ENCODE assay signal across 26 cellular contexts in the genomic region with DNA sequence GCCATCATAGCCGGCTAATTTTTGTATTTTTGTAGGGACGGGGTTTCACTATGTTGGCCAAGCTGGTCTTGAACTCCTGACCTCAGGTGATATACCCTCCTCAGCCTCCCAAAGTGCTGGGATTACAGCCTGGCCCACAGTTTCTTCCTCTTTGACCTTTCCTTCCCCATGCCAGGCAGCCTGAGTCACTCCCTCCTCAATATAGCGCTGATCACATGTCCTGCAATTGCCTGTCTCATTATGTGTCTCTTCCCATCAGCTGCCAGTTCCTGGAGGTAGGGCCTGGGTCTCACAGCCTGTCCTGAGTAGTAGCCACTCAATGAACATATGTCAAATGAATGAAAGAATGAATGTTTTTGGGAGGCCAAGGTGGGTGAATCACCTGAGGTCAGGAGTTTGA. TPM values are rescaled to one million over a fixed set of nuclear protein-coding genes. Genes with fewer than 3 reads are reported as not detected.
"Had no signal": no experiment of that assay in that cellular context is flagged by ENCODE, and none has a peak within 500 bp of the region (broad histone marks: within the 10 kb centered on the region; RNA-seq: fewer than 3 reads in every experiment).

No MANE protein-coding gene starts in this region.

- H3K27me3 ChIP-seq: breast epithelium, Peyer's patch, SJCRH30 had no signal

- ATAC-seq: activated CD8-positive, alpha-beta memory T cell treated with anti-CD3 and anti-CD28 coated beads, Interleukin-2, amount 10 ng/mL, durations not matched to agents 7 days and 5 days had no signal

- DNase-seq: activated CD4-positive, alpha-beta T cell treated with anti-CD3 and anti-CD28 coated beads, Interleukin-2, amount 10 ng/mL, durations not matched to agents 24 days and 14 days; activated CD4-positive, alpha-beta T cell treated with anti-CD3 and anti-CD28 coated beads, Interleukin-2, amount 50 U/mL, for 48 hours; activated CD4-positive, CD25-positive, alpha-beta regulatory T cell treated with anti-CD3 and anti-CD28 coated beads, Interleukin-2, amount 50 U/mL, for 72 hours; activated CD8-positive, alpha-beta memory T cell treated with anti-CD3 and anti-CD28 coated beads, Interleukin-2, amount 10 ng/mL, durations not matched to agents 7 days and 5 days; activated effector memory CD4-positive, alpha-beta T cell treated with Interleukin-2 at 50 U/mL for 16 hours; activated naive CD4-positive, alpha-beta T cell; activated T-cell treated with anti-CD3 and anti-CD28 coated beads, Interleukin-2, amount 50 U/mL, for 24 hours; aorta; IMR-90; Kasumi-1; KBM-7; NCI-H1105; NCI-H1436; NCI-H187 treated with DMSO at 0.1 percent for 48 hours; NCI-H2081 treated with DMSO at 0.1 percent for 48 hours; NCI-H2171 treated with DMSO at 0.1 percent for 48 hours; NCI-H226; NCI-H510A; NCI-H526 treated with DMSO at 0.1 percent for 48 hours; Peyer's patch; Right ventricle myocardium superior; SJCRH30; SK-N-SH; T-helper 1 cell had no signal

- H3K27ac ChIP-seq: breast epithelium, Peyer's patch, RWPE1, SJCRH30 had no signal

- H3K9me3 ChIP-seq: breast epithelium, Peyer's patch, SJCRH30, SK-N-SH had no signal

- H3K4me3 ChIP-seq: breast epithelium, Peyer's patch, SJCRH30 had no signal

- H3K4me1 ChIP-seq: breast epithelium, Peyer's patch, SJCRH30 had no signal

- H3K36me3 ChIP-seq: breast epithelium, Peyer's patch, SJCRH30 had no signal

RNA-seq across cellular contexts. Expression of a gene that starts 58.2 kb away (rescaled TPM):
- total RNA-seq: Right ventricle myocardium superior, SJCRH30 had no signal
- polyA plus RNA-seq: SK-N-SH had no signal
